ENCODE assay signal across 24 cellular contexts in the genomic region with DNA sequence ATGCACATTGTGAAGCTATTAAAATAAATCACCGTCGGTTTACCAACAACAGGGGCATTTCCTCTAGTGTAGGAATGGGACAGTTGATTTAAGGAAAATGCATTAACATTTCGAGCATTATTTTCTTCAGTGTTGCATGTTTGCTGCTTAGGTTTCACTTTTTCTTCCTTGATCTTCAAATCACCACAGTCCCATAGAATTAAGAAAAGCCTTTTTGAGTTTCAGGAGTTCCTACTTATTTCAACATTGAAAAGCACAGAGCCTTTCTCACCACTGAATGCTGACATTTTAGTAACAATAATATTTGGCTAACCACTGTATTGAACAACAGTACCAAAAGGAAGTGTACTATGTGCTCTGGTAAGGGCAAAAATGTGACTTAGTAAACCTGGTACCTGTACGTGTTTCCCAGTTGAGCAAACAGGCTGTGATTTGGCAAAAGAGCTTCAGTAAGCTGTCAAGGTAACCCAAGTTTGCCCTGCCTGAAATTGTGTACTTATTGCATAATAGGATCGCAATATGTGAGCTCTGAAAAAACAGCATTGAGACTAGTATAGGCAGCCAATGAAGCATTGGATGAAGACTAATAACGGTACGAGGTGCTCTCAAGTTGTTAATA. TPM values are rescaled to one million over a fixed set of nuclear protein-coding genes. Genes with fewer than 3 reads are reported as not detected.
DNase-seq lines count a peak whose midpoint lies in the region; ATAC-seq and TF ChIP-seq lines count a peak whose summit lies in the region.
"Had no signal": no experiment of that assay in that cellular context is flagged by ENCODE, and none has a peak within 500 bp of the region (broad histone marks: within the 10 kb centered on the region; RNA-seq: fewer than 3 reads in every experiment).

No MANE protein-coding gene starts in this region.

- TF ChIP-seq POLR2A in esophagus muscularis mucosa (IDR thresholded peaks at IDR 0.05; ENCODE audit: low read depth) = no peak

- H3K9me3 ChIP-seq in HUES6 (ENCODE audit: control insufficient read depth, insufficient read depth, low read depth, low read length) = no peaks in the 10 kb centered on the region
- H3K9me3 ChIP-seq in esophagus muscularis mucosa = no peaks in the 10 kb centered on the region
- no peaks in the 10 kb centered on the region for H3K9me3 ChIP-seq in neural progenitor cell (ENCODE audit: low read depth)
- H3K9me3 ChIP-seq in left lung = no peaks in the 10 kb centered on the region
- H3K9me3 ChIP-seq: gastroesophageal sphincter, SK-N-SH had no signal

- no peak overlapping the region for H3K27ac Mint-ChIP-seq in neural progenitor cell
- H3K27ac Mint-ChIP-seq in Calu3 (ENCODE audit: unreplicated experiment) = no peak overlapping the region
- H3K27ac Mint-ChIP-seq: activated CD4-positive, alpha-beta memory T cell treated with anti-CD3 and anti-CD28 coated beads for 36 hours; T-helper 2 cell treated with Interferon-gamma antibody and Interleukin-4, amounts not matched to agents 5 μg/mL and 100 μg/mL, for 36 hours had no signal

- H3K4me3 ChIP-seq in HUES6 (ENCODE audit: low read depth, low read length) = peak overlapping the region; percentile 49
- peak overlapping the region; percentile 11 to 28 (median 26) for H3K4me3 ChIP-seq in esophagus muscularis mucosa
- no peak overlapping the region for H3K4me3 ChIP-seq in neural progenitor cell
- no peak overlapping the region for H3K4me3 ChIP-seq in left lung

- H3K9ac ChIP-seq in HUES6 (ENCODE audit: low read length) (peak overlapping the region; percentile 66), neural progenitor cell (no peak overlapping the region)
- H3K9ac ChIP-seq: SK-N-SH had no signal

- peak overlapping the region; percentile 77 for H3K4me2 ChIP-seq in neural progenitor cell
- H3K4me2 ChIP-seq: SK-N-SH had no signal

- intact Hi-C loops in esophagus muscularis mucosa (cut with DNase I) = no loop called here
- intact Hi-C loops in left lung (cut with DNase I) = no loop called here
- intact Hi-C loops in Calu3 (cut with micrococcal nuclease; ENCODE audit: unreplicated experiment) = no loop called here

- no peak overlapping the region for H2AFZ ChIP-seq in neural progenitor cell (replicated peaks)

- H3K27me3 Mint-ChIP-seq in neural progenitor cell (ENCODE audit: insufficient read depth, low read depth) (peaks cover 4% of the 10 kb centered on the region), Calu3 (ENCODE audit: unreplicated experiment) (no peaks in the 10 kb centered on the region)
- H3K27me3 Mint-ChIP-seq: activated CD4-positive, alpha-beta memory T cell treated with anti-CD3 and anti-CD28 coated beads for 36 hours had no signal

- H3K36me3 Mint-ChIP-seq in neural progenitor cell = peaks cover 15% of the 10 kb centered on the region
- H3K36me3 Mint-ChIP-seq in Calu3 (ENCODE audit: insufficient read depth, unreplicated experiment) = no peaks in the 10 kb centered on the region
- H3K36me3 Mint-ChIP-seq: activated CD4-positive, alpha-beta memory T cell treated with anti-CD3 and anti-CD28 coated beads for 36 hours had no signal

- peak; percentile 66 for DNase-seq in Caki2 (ENCODE audit: low read depth)
- no peak for DNase-seq in esophagus muscularis mucosa (ENCODE audit: extremely low spot score)
- DNase-seq in neural progenitor cell (ENCODE audit: low spot score) = no peak
- DNase-seq in left lung = no peak
- DNase-seq in stimulated activated CD4-positive, alpha-beta T cell treated with anti-CD3 and anti-CD28 coated beads, Interleukin-2, amount 100 ng/mL, for 24 hours = no peak
- no peak for DNase-seq in Calu3
- DNase-seq: activated CD4-positive, alpha-beta memory T cell treated with anti-CD3 and anti-CD28 coated beads for 36 hours; activated CD4-positive, CD25-positive, alpha-beta regulatory T cell; activated gamma-delta T cell; central memory CD4-positive, alpha-beta T cell; effector CD4-positive, alpha-beta T cell; KBM-7; MV-4-11; NCI-H187; NCI-H345; occipital lobe; retina; SK-N-SH; stimulated activated CD4-positive, alpha-beta T cell treated with anti-CD3 and anti-CD28 coated beads, Interleukin-15, amount 100 ng/mL, for 24 hours had no signal

- H3K36me3 ChIP-seq in HUES6 (ENCODE audit: control insufficient read depth, insufficient read depth, low read length) = peaks cover 3% of the 10 kb centered on the region; the same call in 1 of the 2 replicates
- no peaks in the 10 kb centered on the region for H3K36me3 ChIP-seq in esophagus muscularis mucosa
- H3K36me3 ChIP-seq in neural progenitor cell = no peaks in the 10 kb centered on the region
- no peaks in the 10 kb centered on the region for H3K36me3 ChIP-seq in left lung
- H3K36me3 ChIP-seq: gastroesophageal sphincter had no signal

- H3K9me3 Mint-ChIP-seq in neural progenitor cell = peaks cover 14% of the 10 kb centered on the region
- H3K9me3 Mint-ChIP-seq in Calu3 (ENCODE audit: low read depth, unreplicated experiment) = peaks cover 9% of the 10 kb centered on the region

- CTCF ChIA-PET in Calu3 (lab: Charles Lee) = no interaction called here

- peaks cover 41% of the 10 kb centered on the region for H3F3A ChIP-seq in neural progenitor cell (ENCODE audit: low read depth)

- TF ChIP-seq CTCF in esophagus muscularis mucosa (IDR thresholded peaks at IDR 0.05) (no peak), neural progenitor cell (IDR thresholded peaks at IDR 0.05) (no peak), left lung (IDR thresholded peaks at IDR 0.05) (no peak), Calu3 (IDR thresholded peaks at IDR 0.05; ENCODE audit: unreplicated experiment) (no peak)

- in situ Hi-C loops in Caki2 (cut with HindIII; ENCODE audit: low pct_unique_long_range_greater_than_20kb, low sequenced_read_pairs) = no loop called here

- no peak for TF ChIP-seq EP300 in esophagus muscularis mucosa (IDR thresholded peaks at IDR 0.05)

- no peaks in the 10 kb centered on the region for H3K79me2 ChIP-seq in neural progenitor cell (ENCODE audit: low read depth)

- no TSS peak for BruUV-seq in Calu3 (replicated peaks; lab: Mats Ljungman, UMichigan)

- H3K4me3 Mint-ChIP-seq in neural progenitor cell (peak overlapping the region; percentile 93), Calu3 (ENCODE audit: low read depth, unreplicated experiment) (no peak overlapping the region)
- H3K4me3 Mint-ChIP-seq: activated CD4-positive, alpha-beta memory T cell treated with anti-CD3 and anti-CD28 coated beads for 36 hours; T-helper 2 cell treated with Interferon-gamma antibody and Interleukin-4, amounts not matched to agents 5 μg/mL and 100 μg/mL, for 36 hours had no signal

- ATAC-seq in left lung (no peak), HG03378 (IDR thresholded peaks at IDR 0.05; ENCODE audit: unreplicated experiment) (no peak)
- ATAC-seq: esophagus mucosa, gastroesophageal sphincter had no signal

- H3K27ac ChIP-seq in HUES6 (ENCODE audit: low read depth, low read length) = peak overlapping the region; percentile 91
- H3K27ac ChIP-seq in esophagus muscularis mucosa (replicated peaks in 1 of 4) = peak overlapping the region in 3 of 4 donors; percentile 11 to 14 (median 12)
- H3K27ac ChIP-seq in neural progenitor cell = no peak overlapping the region
- no peak overlapping the region for H3K27ac ChIP-seq in left lung

- H3K27me3 ChIP-seq in HUES6 (ENCODE audit: control insufficient read depth, insufficient read depth, low read length) (no peaks in the 10 kb centered on the region), esophagus muscularis mucosa (peaks cover 0 to 7% (median 0%) of the 10 kb centered on the region in 4 donors), neural progenitor cell (no peaks in the 10 kb centered on the region), left lung (no peaks in the 10 kb centered on the region)

- peaks cover 35% of the 10 kb centered on the region for H3K4me1 Mint-ChIP-seq in neural progenitor cell
- no peaks in the 10 kb centered on the region for H3K4me1 Mint-ChIP-seq in Calu3 (ENCODE audit: low read depth, unreplicated experiment)

- WGBS in esophagus muscularis mucosa = 66% methylated on average over 7 of the region's 7 CpGs

- H4K20me1 ChIP-seq in neural progenitor cell (ENCODE audit: low read depth) = peaks cover 15% of the 10 kb centered on the region

- peaks cover 71% of the 10 kb centered on the region for H3K4me1 ChIP-seq in HUES6 (ENCODE audit: control insufficient read depth, insufficient read depth, low read length)
- no peaks in the 10 kb centered on the region for H3K4me1 ChIP-seq in esophagus muscularis mucosa
- H3K4me1 ChIP-seq in neural progenitor cell = peaks cover 56% of the 10 kb centered on the region
- H3K4me1 ChIP-seq in left lung = no peaks in the 10 kb centered on the region
- H3K4me1 ChIP-seq: gastroesophageal sphincter had no signal

RNA-seq across cellular contexts. Expression of a gene that starts 2.2 kb away (rescaled TPM):
- total RNA-seq in Caki2 (2014; rRNA removed; shearing (Covaris generic); ENCODE audit: low replicate concordance) = 2.1 and 2.6 TPM in 2 replicates
- total RNA-seq in esophagus muscularis mucosa (under 1 TPM; 0.17 to 0.97 (median 0.41) TPM), neural progenitor cell (ENCODE audit: low replicate concordance) (17.3 and 20.4 TPM in 2 replicates), left lung (under 1 TPM; 0.38 to 0.89 TPM), Calu3 (2022) (not detected in 2 replicates)
- total RNA-seq: activated CD4-positive, alpha-beta memory T cell treated with anti-CD3 and anti-CD28 coated beads for 36 hours; esophagus mucosa had no signal

Comparison
In these comparisons a context has a peak if more than half of its experiments do, and no peak if none do; other contexts are left out.
1. H3K27ac ChIP-seq: peak in HUES6 (single experiment) and esophagus muscularis mucosa (3 of 4); none in neural progenitor cell (single experiment) and left lung (0 of 2).
2. H3K4me3 ChIP-seq: peak in HUES6 (single experiment) and esophagus muscularis mucosa (4 of 4); none in neural progenitor cell (single experiment) and left lung (0 of 2).